Comparison of ENCODE assay signal across 8 cellular contexts in genomic region chr11:107928046-107928766, GRCh38. TPM values are rescaled to one million over a fixed set of nuclear protein-coding genes. Genes with fewer than 3 reads are reported as not detected.
DNase-seq lines count a peak whose midpoint lies in the region; TF ChIP-seq lines count a peak whose summit lies in the region.

TSS of gene RAB39A (plus strand) at chr11:107928448. CDS start at chr11:107928569, 121 bp downstream.

- H3K9me3 ChIP-seq in GM23248 (ENCODE audit: low read depth): no peaks in the 10 kb centered on the region

- no peak within 1 kb of the TSS for H3K9ac ChIP-seq in GM23248

- H3K36me3 Mint-ChIP-seq in nephron progenitor cell (ENCODE audit: low read depth): no peaks in the 10 kb centered on the region
- no peaks in the 10 kb centered on the region for H3K36me3 Mint-ChIP-seq in stimulated activated naive CD8-positive, alpha-beta T cell treated with anti-CD3 and anti-CD28 coated beads, Interleukin-15, Interleukin-2, amounts not matched to agents 100 ng/mL and 50 ng/mL, for 24 hours (ENCODE audit: low read depth)

- CTCF ChIA-PET in RWPE1 (lab: Yijun Ruan, JAX): no interaction called here

- peaks cover 14% of the 10 kb centered on the region for H3K4me1 Mint-ChIP-seq in nephron progenitor cell
- H3K4me1 Mint-ChIP-seq in stimulated activated naive CD8-positive, alpha-beta T cell treated with anti-CD3 and anti-CD28 coated beads, Interleukin-15, Interleukin-2, amounts not matched to agents 100 ng/mL and 50 ng/mL, for 24 hours (ENCODE audit: low read depth): peaks cover 12% of the 10 kb centered on the region

- peak within 1 kb of the TSS; percentile 33 for H3K27ac Mint-ChIP-seq in nephron progenitor cell
- H3K27ac Mint-ChIP-seq in stimulated activated naive CD8-positive, alpha-beta T cell treated with anti-CD3 and anti-CD28 coated beads, Interleukin-15, Interleukin-2, amounts not matched to agents 100 ng/mL and 50 ng/mL, for 24 hours: no peak within 1 kb of the TSS

- 5% methylated on average over 45 to 55 of the region's 61 CpGs for WGBS in GM23248 (ENCODE audit: low coverage in 1 of 2, low lambda C conversion rate in 2 of 2, missing lambda C conversion rate in 2 of 2), 2 experiments

- in situ Hi-C loops in GM23248 (cut with MboI): no loop called here

- H3K27me3 Mint-ChIP-seq in nephron progenitor cell (ENCODE audit: low read depth, poor library complexity): peaks cover 17% of the 10 kb centered on the region
- peaks cover 38% of the 10 kb centered on the region for H3K27me3 Mint-ChIP-seq in stimulated activated naive CD8-positive, alpha-beta T cell treated with anti-CD3 and anti-CD28 coated beads, Interleukin-15, Interleukin-2, amounts not matched to agents 100 ng/mL and 50 ng/mL, for 24 hours

- no peaks in the 10 kb centered on the region for H3F3A ChIP-seq in GM23248 (ENCODE audit: insufficient read depth)

- POLR2A ChIA-PET in RWPE1 (lab: Yijun Ruan, JAX; ENCODE audit: low non-redundant PET): no interaction called here

- H3K36me3 ChIP-seq in GM23248 (ENCODE audit: low read depth): no peaks in the 10 kb centered on the region

- no peaks in the 10 kb centered on the region for H4K20me1 ChIP-seq in GM23248 (ENCODE audit: insufficient read depth)

- no peaks in the 10 kb centered on the region for H3K9me3 Mint-ChIP-seq in nephron progenitor cell
- peaks cover 4% of the 10 kb centered on the region for H3K9me3 Mint-ChIP-seq in stimulated activated naive CD8-positive, alpha-beta T cell treated with anti-CD3 and anti-CD28 coated beads, Interleukin-15, Interleukin-2, amounts not matched to agents 100 ng/mL and 50 ng/mL, for 24 hours

- no peaks in the 10 kb centered on the region for H3K9me2 ChIP-seq in GM23248 (ENCODE audit: insufficient read depth)

- H3K27ac ChIP-seq in GM23248 (no peak within 1 kb of the TSS), RWPE1 (no peak within 1 kb of the TSS)

- DNase-seq in DMS53 treated with DMSO at 0.1 percent for 48 hours (lab: John Stamatoyannopoulos, UW; ENCODE audit: unreplicated experiment) (peak; percentile 95), GM23248 (peak; percentile 90), Kasumi-1 (lab: John Stamatoyannopoulos, UW) (peak; percentile 97 to 98), RWPE1 (ENCODE audit: low spot score) (peak; percentile 98), foreskin fibroblast (peak; percentile 65 to 85), nephron progenitor cell (peak; percentile 97)
- DNase-seq in activated effector memory CD4-positive, alpha-beta T cell treated with anti-CD3 and anti-CD28 coated beads, Interleukin-2, amount 50 U/mL, for 16 hours: peak; percentile 87

- H3K4me3 ChIP-seq in GM23248 (peak within 1 kb of the TSS; percentile 41), foreskin fibroblast (ENCODE audit: low read depth in 1 of 2, low read length in 2 of 2) (peak within 1 kb of the TSS; percentile 37 to 38)

- H3K79me2 ChIP-seq in GM23248 (ENCODE audit: insufficient read depth): no peaks in the 10 kb centered on the region

- TF ChIP-seq CTCF in RWPE1 (conservative IDR thresholded peaks at IDR 0.05; ENCODE audit: low read depth) (no peak), foreskin fibroblast (IDR thresholded peaks at IDR 0.05; ENCODE audit: low read depth, low read length) (no peak), nephron progenitor cell (IDR thresholded peaks at IDR 0.05) (no peak)

- peak within 1 kb of the TSS; percentile 46 for H3K4me2 ChIP-seq in GM23248 (ENCODE audit: unreplicated experiment)

- H3K27me3 ChIP-seq in GM23248 (replicated peaks; ENCODE audit: insufficient read depth): peaks cover 18% of the 10 kb centered on the region

- H2AFZ ChIP-seq in GM23248: no peak within 1 kb of the TSS

- H3K4me1 ChIP-seq in GM23248 (ENCODE audit: insufficient read depth): no peaks in the 10 kb centered on the region

- peak within 1 kb of the TSS; percentile 97 for H3K4me3 Mint-ChIP-seq in nephron progenitor cell
- peak within 1 kb of the TSS; percentile 73 for H3K4me3 Mint-ChIP-seq in stimulated activated naive CD8-positive, alpha-beta T cell treated with anti-CD3 and anti-CD28 coated beads, Interleukin-15, Interleukin-2, amounts not matched to agents 100 ng/mL and 50 ng/mL, for 24 hours

RNA-seq across cellular contexts. Expression of gene RAB39A, which starts in this region (rescaled TPM):
- not detected in 2 replicates for total RNA-seq in GM23248 (2014; rRNA removed; shearing (Covaris generic))
- polyA plus RNA-seq in GM23248 (2016; fragmentation: Nextera tagmentation; extraction: Ambion mirVana): not detected in 2 replicates

Comparison
In these comparisons a context has a peak if more than half of its experiments do, and no peak if none do; other contexts are left out.
1. Peak in DNase-seq, H3K4me3 ChIP-seq and H3K4me2 ChIP-seq in GM23248; RNA of the gene not detected or under 1 TPM.